17 cellular contexts compared by ENCODE assay signal in the genomic region with DNA sequence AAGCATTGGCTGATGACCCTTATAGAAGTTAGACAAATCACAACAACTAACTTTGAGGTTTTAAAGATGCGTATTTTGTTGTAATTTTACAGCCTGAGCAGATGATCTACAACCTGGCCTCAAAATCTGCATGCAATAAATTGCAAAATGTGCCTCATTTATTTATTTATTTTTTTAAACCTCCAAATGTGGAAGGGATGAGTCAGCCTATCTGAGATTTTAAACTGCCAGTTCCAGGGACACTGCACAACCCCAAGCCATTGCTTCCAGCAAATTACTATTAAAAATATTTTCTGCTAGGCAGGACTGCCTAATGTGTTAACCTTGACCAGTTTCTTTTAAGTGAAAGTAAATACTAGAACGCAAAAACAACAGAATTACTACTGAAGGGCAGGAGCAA.
A peak's percentile ranks its signal among the peaks of the same experiment; 100 is the strongest.
DNase-seq lines count a peak whose midpoint lies in the region; ATAC-seq and TF ChIP-seq lines count a peak whose summit lies in the region.
"Had no signal": no experiment of that assay in that cellular context is flagged by ENCODE, and none has a peak within 500 bp of the region (broad histone marks: within the 10 kb centered on the region; RNA-seq: fewer than 3 reads in every experiment).

No MANE protein-coding gene starts in this region.

- no peaks in the 10 kb centered on the region for H3K9me2 ChIP-seq in SK-N-SH

- H3K27ac ChIP-seq in ACC112 (ENCODE audit: low read depth, low read length) (no peak overlapping the region), SK-N-SH (ENCODE audit: low read depth in 2 of 2, low read length in 1 of 2) (peak overlapping the region; percentile 14 to 55; a peak in 2 of 4 replicates), psoas muscle (no peak overlapping the region)
- H3K27ac ChIP-seq: body of pancreas, esophagus muscularis mucosa, tibial artery, WERI-Rb-1 had no signal

- H3K4me2 ChIP-seq in SK-N-SH = peak overlapping the region; percentile 42; the same call in 1 of the 2 replicates

- H3K4me1 ChIP-seq in ACC112 (ENCODE audit: control insufficient read depth, insufficient read depth, low read length, unreplicated experiment) (peaks cover 11% of the 10 kb centered on the region), SK-N-SH (ENCODE audit: control insufficient read depth in 1 of 2, insufficient read depth in 2 of 2, low read depth in 1 of 2, low read length in 1 of 2) (no peaks in the 10 kb centered on the region; a peak in 1 of 4 replicates), psoas muscle (no peaks in the 10 kb centered on the region)
- H3K4me1 ChIP-seq: body of pancreas, esophagus muscularis mucosa, tibial artery had no signal

- TF ChIP-seq RAD21 in SK-N-SH (IDR thresholded peaks at IDR 0.05; ENCODE audit: low read length) = no peak

- H3K79me2 ChIP-seq in ACC112 (ENCODE audit: control insufficient read depth, insufficient read depth, low read length, unreplicated experiment) (no peaks in the 10 kb centered on the region), SK-N-SH (ENCODE audit: insufficient read depth) (no peaks in the 10 kb centered on the region)

- CTCF ChIA-PET in SK-N-SH (lab: Yijun Ruan, JAX) = interaction anchor here (0.8 kb wide), 1 partner anchor 10 kb away, joined by 3 read pairs; no protein-coding TSS in a partner anchor

- intact Hi-C loops in psoas muscle (cut with DNase I) = no loop called here

- POLR2A ChIA-PET in SK-N-SH (lab: Yijun Ruan, JAX) = no interaction called here

- H3F3A ChIP-seq in SK-N-SH (replicated peaks; ENCODE audit: insufficient read depth) = no peaks in the 10 kb centered on the region

- no peak overlapping the region for H3K4me3 ChIP-seq in ACC112 (ENCODE audit: low read depth, low read length)
- H3K4me3 ChIP-seq in SK-N-SH (ENCODE audit: low read depth in 2 of 2, low read length in 1 of 2) = peak overlapping the region in 1 of 2 experiments; percentile 6; a peak in 2 of 4 replicates
- H3K4me3 ChIP-seq in fibroblast of villous mesenchyme (ENCODE audit: low read depth, low read length) = no peak overlapping the region
- no peak overlapping the region for H3K4me3 ChIP-seq in psoas muscle
- H3K4me3 ChIP-seq: body of pancreas, esophagus muscularis mucosa, tibial artery had no signal

- H3K27me3 ChIP-seq in ACC112 (ENCODE audit: insufficient read depth, low read length) = no peaks in the 10 kb centered on the region
- H3K27me3 ChIP-seq in SK-N-SH (ENCODE audit: insufficient read depth) = no peaks in the 10 kb centered on the region
- no peaks in the 10 kb centered on the region for H3K27me3 ChIP-seq in psoas muscle (ENCODE audit: insufficient read depth in 3 of 3, low read length in 2 of 3)
- H3K27me3 ChIP-seq: body of pancreas, esophagus muscularis mucosa, tibial artery had no signal

- H4K20me1 ChIP-seq in SK-N-SH (ENCODE audit: insufficient read depth) = no peaks in the 10 kb centered on the region

- ATAC-seq in psoas muscle = no peak
- ATAC-seq: body of pancreas, left lobe of liver had no signal

- TF ChIP-seq CTCF in SK-N-SH (IDR thresholded peaks at IDR 0.05) (no peak), fibroblast of villous mesenchyme (IDR thresholded peaks at IDR 0.05; ENCODE audit: insufficient read depth, low read depth, low read length) (no peak), psoas muscle (IDR thresholded peaks at IDR 0.05) (no peak)

- H3K9me3 ChIP-seq in SK-N-SH = no peaks in the 10 kb centered on the region
- no peaks in the 10 kb centered on the region for H3K9me3 ChIP-seq in psoas muscle
- H3K9me3 ChIP-seq: body of pancreas had no signal

- DNase-seq in ELR (ENCODE audit: low read depth) (peak; percentile 18), SK-N-SH (no peak), fibroblast of villous mesenchyme (ENCODE audit: low read depth) (peak; percentile 85), DMS 273 treated with DMSO at 0.1 percent for 48 hours (lab: John Stamatoyannopoulos, UW) (no peak), psoas muscle (no peak), RPMI8226 (no peak), SKM-1 treated with dmso at 0.1 percent for 144 hours (lab: John Stamatoyannopoulos, UW; ENCODE audit: unreplicated experiment) (no peak)
- DNase-seq: activated CD8-positive, alpha-beta memory T cell treated with anti-CD3 and anti-CD28 coated beads for 24 hours; activated effector memory CD4-positive, alpha-beta T cell treated with anti-CD3 and anti-CD28 coated beads, Interleukin-2, amount 50 U/mL, for 16 hours; body of pancreas; DMS79; NCI-H1048; tibial artery; WERI-Rb-1 had no signal

- H3K36me3 ChIP-seq in ACC112 (ENCODE audit: insufficient read depth, low read length) (no peaks in the 10 kb centered on the region), SK-N-SH (replicated peaks in 1 of 2; ENCODE audit: control insufficient read depth in 1 of 2, insufficient read depth in 2 of 2, low read length in 1 of 2) (no peaks in the 10 kb centered on the region), psoas muscle (ENCODE audit: insufficient read depth in 1 of 2, low read depth in 1 of 2) (no peaks in the 10 kb centered on the region)
- H3K36me3 ChIP-seq: esophagus muscularis mucosa, tibial artery, WERI-Rb-1 had no signal

- H2AFZ ChIP-seq in ACC112 (ENCODE audit: low read length, unreplicated experiment) (peak overlapping the region; percentile 19), SK-N-SH (ENCODE audit: low read depth) (no peak overlapping the region)

- TF ChIP-seq EP300 in SK-N-SH (IDR thresholded peaks at IDR 0.05; ENCODE audit: borderline replicate concordance in 1 of 2, low read depth in 1 of 2, low read length in 1 of 2) = no peak

- 16% methylated on average over 2 of the region's 2 CpGs for WGBS in SK-N-SH (ENCODE audit: low lambda C conversion rate)
- WGBS in psoas muscle, 3 donors = 43 to 74% (median 47%) methylated on average over 2 of the region's 2 CpGs

- no peak overlapping the region for H3K9ac ChIP-seq in SK-N-SH

TF ChIP-seq in SK-N-SH, 30 proteins besides CTCF, POLR2A, EP300 and RAD21 (continues in another document):
- TF ChIP-seq FOSL2 (IDR thresholded peaks at IDR 0.05; ENCODE audit: borderline replicate concordance, low read depth) (peak; percentile 66; the same call in 1 of the 2 replicates), POLR2AphosphoS5 (IDR thresholded peaks at IDR 0.05; ENCODE audit: low read depth, low read length) (0 out of 2 replicates have a peak, but pooled peaks have one; percentile 18), TAF1 (IDR thresholded peaks at IDR 0.05; ENCODE audit: borderline replicate concordance, low read depth, low read length) (no peak; the same call in 1 of the 2 replicates), ELF1 (IDR thresholded peaks at IDR 0.05) (no peak), MEF2A (IDR thresholded peaks at IDR 0.05; ENCODE audit: borderline replicate concordance, low read depth) (no peak), JUND (IDR thresholded peaks at IDR 0.05) (peak; percentile 68), EZH2phosphoT487 (IDR thresholded peaks at IDR 0.05; ENCODE audit: borderline replicate concordance, low read depth) (no peak), GABPA (IDR thresholded peaks at IDR 0.05; ENCODE audit: low read depth) (no peak), RXRA (IDR thresholded peaks at IDR 0.05; ENCODE audit: borderline replicate concordance, low read depth) (no peak)
- TF ChIP-seq, protein P1, sequence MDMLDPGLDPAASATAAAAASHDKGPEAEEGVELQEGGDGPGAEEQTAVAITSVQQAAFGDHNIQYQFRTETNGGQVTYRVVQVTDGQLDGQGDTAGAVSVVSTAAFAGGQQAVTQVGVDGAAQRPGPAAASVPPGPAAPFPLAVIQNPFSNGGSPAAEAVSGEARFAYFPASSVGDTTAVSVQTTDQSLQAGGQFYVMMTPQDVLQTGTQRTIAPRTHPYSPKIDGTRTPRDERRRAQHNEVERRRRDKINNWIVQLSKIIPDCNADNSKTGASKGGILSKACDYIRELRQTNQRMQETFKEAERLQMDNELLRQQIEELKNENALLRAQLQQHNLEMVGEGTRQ (IDR thresholded peaks at IDR 0.05; ENCODE audit: borderline replicate concordance, low read depth, low read length) = no peak
- TF ChIP-seq, protein P2, sequence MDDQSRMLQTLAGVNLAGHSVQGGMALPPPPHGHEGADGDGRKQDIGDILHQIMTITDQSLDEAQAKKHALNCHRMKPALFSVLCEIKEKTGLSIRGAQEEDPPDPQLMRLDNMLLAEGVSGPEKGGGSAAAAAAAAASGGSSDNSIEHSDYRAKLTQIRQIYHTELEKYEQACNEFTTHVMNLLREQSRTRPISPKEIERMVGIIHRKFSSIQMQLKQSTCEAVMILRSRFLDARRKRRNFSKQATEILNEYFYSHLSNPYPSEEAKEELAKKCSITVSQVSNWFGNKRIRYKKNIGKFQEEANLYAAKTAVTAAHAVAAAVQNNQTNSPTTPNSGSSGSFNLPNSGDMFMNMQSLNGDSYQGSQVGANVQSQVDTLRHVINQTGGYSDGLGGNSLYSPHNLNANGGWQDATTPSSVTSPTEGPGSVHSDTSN (IDR thresholded peaks at IDR 0.05) = peak; percentile 45; the same call in 1 of the 2 replicates
- TF ChIP-seq, protein P3, sequence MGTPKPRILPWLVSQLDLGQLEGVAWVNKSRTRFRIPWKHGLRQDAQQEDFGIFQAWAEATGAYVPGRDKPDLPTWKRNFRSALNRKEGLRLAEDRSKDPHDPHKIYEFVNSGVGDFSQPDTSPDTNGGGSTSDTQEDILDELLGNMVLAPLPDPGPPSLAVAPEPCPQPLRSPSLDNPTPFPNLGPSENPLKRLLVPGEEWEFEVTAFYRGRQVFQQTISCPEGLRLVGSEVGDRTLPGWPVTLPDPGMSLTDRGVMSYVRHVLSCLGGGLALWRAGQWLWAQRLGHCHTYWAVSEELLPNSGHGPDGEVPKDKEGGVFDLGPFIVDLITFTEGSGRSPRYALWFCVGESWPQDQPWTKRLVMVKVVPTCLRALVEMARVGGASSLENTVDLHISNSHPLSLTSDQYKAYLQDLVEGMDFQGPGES (IDR thresholded peaks at IDR 0.05; ENCODE audit: low read depth, low read length) = no peak

Comparison
In these comparisons a context has a peak if more than half of its experiments do, and no peak if none do; other contexts are left out.
1. H3K27ac ChIP-seq: peak in SK-N-SH (2 of 2); none in ACC112 (single experiment) and psoas muscle (single experiment).
2. DNase-seq: peak in ELR (single experiment) and fibroblast of villous mesenchyme (single experiment); none in SK-N-SH (single experiment), DMS 273 treated with DMSO at 0.1 percent for 48 hours (single experiment), psoas muscle (0 of 2), RPMI8226 (single experiment) and SKM-1 treated with dmso at 0.1 percent for 144 hours (single experiment).